Comparison of ENCODE assay signal across 26 cellular contexts in the genomic region with DNA sequence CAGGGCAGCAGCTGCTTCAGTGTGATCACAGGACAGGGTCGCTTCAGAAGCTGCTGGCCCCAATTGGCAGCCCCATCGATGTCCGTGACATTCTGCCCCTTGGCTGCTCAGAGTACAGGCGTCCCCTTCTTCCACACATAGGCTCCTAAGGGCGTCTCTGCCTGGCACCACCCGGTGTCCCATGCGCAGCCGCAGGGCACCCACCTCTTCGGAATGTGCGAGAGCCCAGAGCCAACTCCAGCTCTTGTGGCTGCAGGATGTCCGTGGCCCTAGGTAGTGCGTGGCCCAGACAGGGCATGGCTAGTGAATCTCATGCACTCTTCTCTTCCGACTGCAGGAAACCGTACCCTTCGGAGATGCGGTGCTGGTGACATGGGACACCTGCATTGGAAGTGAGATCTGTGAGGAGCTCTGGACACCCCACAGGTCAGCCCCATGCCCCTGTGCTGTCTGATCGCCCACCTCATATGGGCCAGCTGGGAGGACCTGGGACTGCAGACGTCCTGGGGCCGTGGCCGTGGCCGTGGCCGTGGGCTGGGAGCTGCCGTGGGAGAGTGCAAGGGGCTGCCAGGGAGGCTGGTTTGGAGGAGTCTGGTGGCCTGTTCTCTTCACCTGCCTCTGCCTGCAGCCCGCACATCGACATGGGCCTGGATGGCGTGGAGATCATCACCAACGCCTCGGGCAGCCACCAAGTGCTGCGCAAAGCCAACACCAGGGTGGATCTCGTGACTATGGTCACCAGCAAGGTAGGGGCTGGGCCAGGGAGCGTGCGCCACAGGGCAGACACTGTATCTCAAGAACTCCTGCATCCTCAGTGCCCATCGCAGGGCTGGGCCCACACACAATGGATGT. TPM values are rescaled to one million over a fixed set of nuclear protein-coding genes. Genes with fewer than 3 reads are reported as not detected.
"Had no signal": no experiment of that assay in that cellular context is flagged by ENCODE, and none has a peak within 500 bp of the region (broad histone marks: within the 10 kb centered on the region; RNA-seq: fewer than 3 reads in every experiment).

No MANE protein-coding gene starts in this region.

- H3K9me3 ChIP-seq: adrenal gland, breast epithelium, Peyer's patch had no signal

- H3K4me1 ChIP-seq: adrenal gland, breast epithelium, Peyer's patch had no signal

- H3K4me3 Mint-ChIP-seq: activated CD4-positive, alpha-beta memory T cell treated with anti-CD3 and anti-CD28 coated beads, Interleukin-2, amount 10 ng/mL, durations not matched to agents 7 days and 5 days; activated CD4-positive, alpha-beta T cell treated with anti-CD3 and anti-CD28 coated beads for 36 hours; activated naive CD4-positive, alpha-beta T cell treated with anti-CD3 and anti-CD28 coated beads, Interleukin-2, amount 10 ng/mL, durations not matched to agents 7 days and 5 days; activated naive CD8-positive, alpha-beta T cell treated with anti-CD3 and anti-CD28 coated beads for 36 hours; activated T-helper 17 cell treated with anti-CD3 and anti-CD28 coated beads, Interleukin-2, amount 50 U/mL, for 72 hours; T-cell had no signal

- H3K4me1 Mint-ChIP-seq: activated CD4-positive, alpha-beta memory T cell treated with anti-CD3 and anti-CD28 coated beads, Interleukin-2, amount 10 ng/mL, durations not matched to agents 7 days and 5 days; activated CD4-positive, alpha-beta T cell treated with anti-CD3 and anti-CD28 coated beads for 36 hours; activated naive CD4-positive, alpha-beta T cell treated with anti-CD3 and anti-CD28 coated beads, Interleukin-2, amount 10 ng/mL, durations not matched to agents 7 days and 5 days; activated naive CD8-positive, alpha-beta T cell treated with anti-CD3 and anti-CD28 coated beads for 36 hours; activated T-helper 17 cell treated with anti-CD3 and anti-CD28 coated beads, Interleukin-2, amount 50 U/mL, for 72 hours; T-cell had no signal

- H3K27ac Mint-ChIP-seq: activated CD4-positive, alpha-beta memory T cell treated with anti-CD3 and anti-CD28 coated beads, Interleukin-2, amount 10 ng/mL, durations not matched to agents 7 days and 5 days; activated CD4-positive, alpha-beta T cell treated with anti-CD3 and anti-CD28 coated beads for 36 hours; activated naive CD4-positive, alpha-beta T cell treated with anti-CD3 and anti-CD28 coated beads, Interleukin-2, amount 10 ng/mL, durations not matched to agents 7 days and 5 days; activated naive CD8-positive, alpha-beta T cell treated with anti-CD3 and anti-CD28 coated beads for 36 hours; activated T-helper 17 cell treated with anti-CD3 and anti-CD28 coated beads, Interleukin-2, amount 50 U/mL, for 72 hours; T-cell had no signal

- H3K27ac ChIP-seq: adrenal gland, breast epithelium, Peyer's patch, SK-N-MC had no signal

- H3K27me3 ChIP-seq: adrenal gland, breast epithelium, Peyer's patch had no signal

- ATAC-seq: activated CD4-positive, alpha-beta T cell treated with anti-CD3 and anti-CD28 coated beads for 36 hours; activated T-helper 17 cell treated with anti-CD3 and anti-CD28 coated beads, Interleukin-2, amount 50 U/mL, for 72 hours; T-cell had no signal

- H3K9me3 Mint-ChIP-seq: activated CD4-positive, alpha-beta memory T cell treated with anti-CD3 and anti-CD28 coated beads, Interleukin-2, amount 10 ng/mL, durations not matched to agents 7 days and 5 days; activated naive CD4-positive, alpha-beta T cell treated with anti-CD3 and anti-CD28 coated beads, Interleukin-2, amount 10 ng/mL, durations not matched to agents 7 days and 5 days; activated naive CD8-positive, alpha-beta T cell treated with anti-CD3 and anti-CD28 coated beads for 36 hours; activated T-helper 17 cell treated with anti-CD3 and anti-CD28 coated beads, Interleukin-2, amount 50 U/mL, for 72 hours; T-cell had no signal

- H3K4me3 ChIP-seq: adrenal gland, breast epithelium, Peyer's patch, SK-N-MC had no signal

- H3K27me3 Mint-ChIP-seq: activated CD4-positive, alpha-beta memory T cell treated with anti-CD3 and anti-CD28 coated beads, Interleukin-2, amount 10 ng/mL, durations not matched to agents 7 days and 5 days; activated CD4-positive, alpha-beta T cell treated with anti-CD3 and anti-CD28 coated beads for 36 hours; activated naive CD4-positive, alpha-beta T cell treated with anti-CD3 and anti-CD28 coated beads, Interleukin-2, amount 10 ng/mL, durations not matched to agents 7 days and 5 days; activated naive CD8-positive, alpha-beta T cell treated with anti-CD3 and anti-CD28 coated beads for 36 hours; activated T-helper 17 cell treated with anti-CD3 and anti-CD28 coated beads, Interleukin-2, amount 50 U/mL, for 72 hours; T-cell had no signal

- DNase-seq: activated CD4-positive, alpha-beta memory T cell treated with anti-CD3 and anti-CD28 coated beads, Interleukin-2, amount 10 ng/mL, durations not matched to agents 7 days and 5 days; activated CD4-positive, alpha-beta T cell treated with anti-CD3 and anti-CD28 coated beads for 36 hours; activated CD4-positive, alpha-beta T cell treated with anti-CD3 and anti-CD28 coated beads, Interleukin-2, amount 50 U/mL, for 1 hour; activated gamma-delta T cell treated with Interleukin-2 at 50 U/mL for 16 hours; activated naive CD4-positive, alpha-beta T cell treated with anti-CD3 and anti-CD28 coated beads, Interleukin-2, amount 10 ng/mL, durations not matched to agents 7 days and 5 days; activated naive CD8-positive, alpha-beta T cell treated with anti-CD3 and anti-CD28 coated beads for 36 hours; activated T-cell treated with anti-CD3 and anti-CD28 coated beads for 4 hours; activated T-cell treated with anti-CD3 and anti-CD28 coated beads, Interleukin-2, amount 50 U/mL, for 48 hours; adrenal gland; Kasumi-1; KBM-7; NCI-H1105 treated with DMSO at 0.1 percent for 48 hours; NCI-H1436 treated with DMSO at 0.1 percent for 48 hours; NCI-H187; NCI-H2081; NCI-H510A treated with DMSO at 0.1 percent for 48 hours; NCI-H69; T-cell; T-helper 2 cell; T1000 had no signal

RNA-seq across cellular contexts. Expression of gene KRTAP5-7, which starts 53.9 kb away (rescaled TPM):
- total RNA-seq: activated CD4-positive, alpha-beta memory T cell treated with anti-CD3 and anti-CD28 coated beads, Interleukin-2, amount 10 ng/mL, durations not matched to agents 7 days and 5 days; activated CD8-positive, alpha-beta memory T cell treated with anti-CD3 and anti-CD28 coated beads for 36 hours; activated naive CD8-positive, alpha-beta T cell treated with anti-CD3 and anti-CD28 coated beads for 36 hours; T-cell had no signal
- polyA plus RNA-seq: aorta had no signal
